ENCODE assay signal across 1 cellular context in the genomic region with DNA sequence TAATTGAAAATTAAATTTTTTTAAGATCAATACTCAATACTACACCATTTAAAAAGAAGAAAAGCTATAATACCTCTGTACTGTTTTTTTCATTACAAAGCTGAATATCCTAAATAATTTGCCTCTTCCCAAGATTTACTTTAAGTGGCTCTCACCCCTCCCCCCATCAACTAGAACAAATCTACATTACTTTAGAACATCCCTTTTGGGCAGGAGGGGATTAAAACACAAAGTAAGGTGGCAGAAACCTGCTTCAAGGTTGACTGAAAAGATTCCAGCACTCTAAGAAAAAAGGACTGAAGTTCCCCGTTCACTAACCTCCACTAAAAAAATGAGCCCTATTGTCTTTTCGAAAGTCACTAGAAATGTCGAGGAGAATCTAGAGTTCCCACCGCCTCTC.
TF ChIP-seq lines count a peak whose summit lies in the region.

No MANE protein-coding gene starts in this region.

TF ChIP-seq in GM23338, 12 proteins besides CTCF, POLR2A, EP300 and RAD21 (continued from another document):
- TF ChIP-seq, protein P1, sequence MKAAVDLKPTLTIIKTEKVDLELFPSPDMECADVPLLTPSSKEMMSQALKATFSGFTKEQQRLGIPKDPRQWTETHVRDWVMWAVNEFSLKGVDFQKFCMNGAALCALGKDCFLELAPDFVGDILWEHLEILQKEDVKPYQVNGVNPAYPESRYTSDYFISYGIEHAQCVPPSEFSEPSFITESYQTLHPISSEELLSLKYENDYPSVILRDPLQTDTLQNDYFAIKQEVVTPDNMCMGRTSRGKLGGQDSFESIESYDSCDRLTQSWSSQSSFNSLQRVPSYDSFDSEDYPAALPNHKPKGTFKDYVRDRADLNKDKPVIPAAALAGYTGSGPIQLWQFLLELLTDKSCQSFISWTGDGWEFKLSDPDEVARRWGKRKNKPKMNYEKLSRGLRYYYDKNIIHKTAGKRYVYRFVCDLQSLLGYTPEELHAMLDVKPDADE (IDR thresholded peaks at IDR 0.05), result no peak
- no peak for TF ChIP-seq EZH2 (IDR thresholded peaks at IDR 0.05; ENCODE audit: low read depth, unreplicated experiment)
TF ChIP-seq in GM23338: peak in this region for 0.
